In genomic region chr10:97685395-97685958, GRCh38 we compare ENCODE assay signal across 8 cellular contexts. TPM values are rescaled to one million over a fixed set of nuclear protein-coding genes. Genes with fewer than 3 reads are reported as not detected.
A peak's percentile ranks its signal among the peaks of the same experiment; 100 is the strongest.
DNase-seq lines count a peak whose midpoint lies in the region; ATAC-seq, FAIRE-seq and TF ChIP-seq lines count a peak whose summit lies in the region.

No MANE protein-coding gene starts in this region.

- H2AFZ ChIP-seq in HCT116 (ENCODE audit: low read depth, low read length, poor library complexity, severe bottlenecking) = no peak overlapping the region

- RAD21 ChIA-PET in HCT116 (lab: Charles Lee; ENCODE audit: low non-redundant PET in 1 of 2, low total read pairs in 2 of 2, uncharacterized antibody in 2 of 2, unreplicated experiment in 2 of 2) = no interaction called here

- no peaks in the 10 kb centered on the region for H4K20me1 ChIP-seq in HCT116 (ENCODE audit: insufficient read depth)

- H3K4me2 ChIP-seq in A549 (peak overlapping the region; percentile 84), HCT116 (ENCODE audit: low read length) (peak overlapping the region; percentile 97)

- H3K9ac ChIP-seq in HCT116 (ENCODE audit: low read length) = peak overlapping the region; percentile 93

- ATAC-seq in A549 (peak; percentile 31 to 52; a peak in 4 of 6 replicates), HCT116 (peak; percentile 23), lower lobe of right lung (no peak)
- ATAC-seq in activated CD8-positive, alpha-beta T cell treated with anti-CD3 and anti-CD28 coated beads, Interleukin-2, amount 10 ng/mL, durations not matched to agents 7 days and 5 days = no peak

- 0% methylated on average over 2 of the region's 2 CpGs for whole genome bisulfite sequencing in A549 (ENCODE audit: missing lambda C conversion rate)

- TF ChIP-seq CTCF in A549 (IDR thresholded peaks at IDR 0.05) = no peak
- TF ChIP-seq CTCF in HCT116 (IDR thresholded peaks at IDR 0.05 in 2 of 3, conservative IDR thresholded peaks at IDR 0.05 in 1 of 3; ENCODE audit: borderline replicate concordance in 1 of 3, insufficient read depth in 1 of 3, low read depth in 2 of 3, low read length in 2 of 3) = peak in 2 of 3 experiments; percentile 55 to 56; a peak in 4 of 6 replicates
- peak; percentile 43 for TF ChIP-seq CTCF in lower lobe of right lung (IDR thresholded peaks at IDR 0.05)

- no peak overlapping the region for H3K27ac Mint-ChIP-seq in activated CD8-positive, alpha-beta T cell treated with anti-CD3 and anti-CD28 coated beads, Interleukin-2, amount 10 ng/mL, durations not matched to agents 7 days and 5 days

- TF ChIP-seq POLR2A in A549 (IDR thresholded peaks at IDR 0.05; ENCODE audit: low read length) (no peak), HCT116 (IDR thresholded peaks at IDR 0.05; ENCODE audit: borderline replicate concordance, extremely low read depth, insufficient read depth, insufficient read length) (no peak)

- TF ChIP-seq EP300 in A549 (IDR thresholded peaks at IDR 0.05) = no peak

- H3K79me2 ChIP-seq in HCT116 (ENCODE audit: insufficient read depth, low read length) = peaks cover 48% of the 10 kb centered on the region

- peak overlapping the region; percentile 85 to 94 for H3K27ac ChIP-seq in A549
- H3K27ac ChIP-seq in HCT116 (ENCODE audit: low read depth, low read length) = peak overlapping the region; percentile 13; the same call in 1 of the 2 replicates
- peak overlapping the region; percentile 90 for H3K27ac ChIP-seq in lower lobe of right lung

- H3K36me3 Mint-ChIP-seq in activated CD8-positive, alpha-beta T cell treated with anti-CD3 and anti-CD28 coated beads, Interleukin-2, amount 10 ng/mL, durations not matched to agents 7 days and 5 days (ENCODE audit: low read depth) = no peaks in the 10 kb centered on the region

- BruUV-seq in HCT116 (replicated peaks; lab: Mats Ljungman, UMichigan) = no TSS peak

- peaks cover 17% of the 10 kb centered on the region for H3K4me1 Mint-ChIP-seq in activated CD8-positive, alpha-beta T cell treated with anti-CD3 and anti-CD28 coated beads, Interleukin-2, amount 10 ng/mL, durations not matched to agents 7 days and 5 days (ENCODE audit: low read depth)

- intact Hi-C loops in HCT116 (cut with micrococcal nuclease) = no loop called here
- intact Hi-C loops in lower lobe of right lung (cut with DNase I) = no loop called here

- TF ChIP-seq RAD21 in A549 (conservative IDR thresholded peaks at IDR 0.05 in 1 of 2, IDR thresholded peaks at IDR 0.05 in 1 of 2) (no peak), HCT116 (IDR thresholded peaks at IDR 0.05; ENCODE audit: low read depth) (no peak)

- DNase-seq in A549 (ENCODE audit: low read depth in 1 of 2, low spot score in 1 of 2) = peak; percentile 76 to 79
- peak; percentile 31 for DNase-seq in HCT116 (ENCODE audit: low read depth, low spot score)
- peak; percentile 42 for DNase-seq in cerebellar cortex (ENCODE audit: low spot score)
- no peak for DNase-seq in lower lobe of right lung
- no peak for DNase-seq in GM19238 (ENCODE audit: insufficient read length, low spot score)
- no peak for DNase-seq in cerebellar nuclear complex (lab: John Stamatoyannopoulos, UW)
- no peak for DNase-seq in activated CD8-positive, alpha-beta T cell treated with anti-CD3 and anti-CD28 coated beads, Interleukin-2, amount 10 ng/mL, durations not matched to agents 7 days and 5 days
- no peak for DNase-seq in NCI-H524 treated with DMSO at 0.1 percent for 48 hours (lab: John Stamatoyannopoulos, UW)

- no peaks in the 10 kb centered on the region for H3K36me3 ChIP-seq in HCT116 (ENCODE audit: control insufficient read depth in 1 of 2, insufficient read depth in 2 of 2, low read length in 2 of 2)
- H3K36me3 ChIP-seq in lower lobe of right lung = no peaks in the 10 kb centered on the region

- no peak for FAIRE-seq in A549 (lab: Jason Lieb, UNC)

- CTCF ChIA-PET in A549 (lab: Yijun Ruan, JAX) (interaction anchor here (1.4 to 37.6 kb wide), 3 partner anchors 9 to 33 kb away, joined by 5 to 1127 read pairs (median 94); partner anchors contain the start of genes MARVELD1 and ZFYVE27), HCT116 (lab: Charles Lee) (interaction anchor here (2.2 to 3.1 kb wide), 3 partner anchors 9 to 16 kb away, joined by 7 to 27 read pairs (median 25); no protein-coding TSS in a partner anchor)
- CTCF ChIA-PET in activated CD8-positive, alpha-beta T cell treated with anti-CD3 and anti-CD28 coated beads, Interleukin-2, amount 10 ng/mL, durations not matched to agents 7 days and 5 days (lab: Charles Lee) = interaction anchor here (0.7 to 7.5 kb wide), 10 partner anchors 9 to 184 kb away, joined by 3 to 59 read pairs (median 4); no protein-coding TSS in a partner anchor

- no peaks in the 10 kb centered on the region for H3K9me2 ChIP-seq in HCT116 (ENCODE audit: insufficient read depth)

- H3K27me3 ChIP-seq in HCT116 (ENCODE audit: insufficient read depth, low read length) (no peaks in the 10 kb centered on the region), lower lobe of right lung (ENCODE audit: low read depth) (no peaks in the 10 kb centered on the region)

- H3K27me3 Mint-ChIP-seq in activated CD8-positive, alpha-beta T cell treated with anti-CD3 and anti-CD28 coated beads, Interleukin-2, amount 10 ng/mL, durations not matched to agents 7 days and 5 days (ENCODE audit: low read depth) = no peaks in the 10 kb centered on the region

- H3K9me3 ChIP-seq in A549 = no peaks in the 10 kb centered on the region
- H3K9me3 ChIP-seq in HCT116 (ENCODE audit: control insufficient read depth in 1 of 2, insufficient read depth in 1 of 2, low read depth in 1 of 2, low read length in 2 of 2) = no peaks in the 10 kb centered on the region
- no peaks in the 10 kb centered on the region for H3K9me3 ChIP-seq in lower lobe of right lung

- H3K4me3 Mint-ChIP-seq in activated CD8-positive, alpha-beta T cell treated with anti-CD3 and anti-CD28 coated beads, Interleukin-2, amount 10 ng/mL, durations not matched to agents 7 days and 5 days = no peak overlapping the region

- H3K4me1 ChIP-seq in A549 (peaks cover 67% of the 10 kb centered on the region), HCT116 (ENCODE audit: control insufficient read depth in 1 of 2, insufficient read depth in 2 of 2, low read length in 2 of 2) (peaks cover 47 to 66% of the 10 kb centered on the region in 2 experiments), lower lobe of right lung (peaks cover 57% of the 10 kb centered on the region)

- no peaks in the 10 kb centered on the region for H3K9me3 Mint-ChIP-seq in activated CD8-positive, alpha-beta T cell treated with anti-CD3 and anti-CD28 coated beads, Interleukin-2, amount 10 ng/mL, durations not matched to agents 7 days and 5 days (ENCODE audit: insufficient read depth)

- H3K4me3 ChIP-seq in A549 (peak overlapping the region; percentile 92), HCT116 (replicated peaks in 1 of 2; ENCODE audit: low read depth in 1 of 2, low read length in 2 of 2) (peak overlapping the region; percentile 73 to 90; a peak in 2 of 4 replicates), lower lobe of right lung (peak overlapping the region; percentile 79)

- POLR2A ChIA-PET in A549 (lab: Yijun Ruan, JAX) (interaction anchor here (0.6 to 3.2 kb wide), 4 partner anchors 17 to 50 kb away, joined by 4 to 53 read pairs (median 36); partner anchors contain the start of genes MARVELD1 and ZFYVE27), HCT116 (lab: Charles Lee) (interaction anchor here (1.4 kb wide), 1 partner anchor 51 kb away, joined by 3 read pairs; the partner anchor contains the start of gene ZFYVE27)
- POLR2A ChIA-PET in activated CD8-positive, alpha-beta T cell treated with anti-CD3 and anti-CD28 coated beads, Interleukin-2, amount 10 ng/mL, durations not matched to agents 7 days and 5 days (lab: Charles Lee) = interaction anchor here (0.8 to 1.1 kb wide), 2 partner anchors 49 to 51 kb away, joined by 3 to 4 read pairs; partner anchors contain the start of gene ZFYVE27

RNA-seq across cellular contexts. Expression of gene AVPI1, which starts 1.6 kb away (rescaled TPM):
- 48.7 and 64.1 TPM in 2 replicates for polyA plus RNA-seq in A549 (2011; rRNA removed)
- polyA plus RNA-seq in A549 (2012; cell fraction: cytosol; rRNA removed) = 66.1 and 88.3 TPM in 2 replicates
- polyA plus RNA-seq in A549 (2012; cell fraction: nucleus; rRNA removed) = 77.6 and 78.7 TPM in 2 replicates
- polyA plus RNA-seq in A549 (2017; fragmentation: RNase III; extraction: RNeasy Plus Mini Kit Qiagen cat#74134 plus additional on column Dnase treatment) = 58.4 to 72.3 TPM (median 70.3 TPM) in 3 replicates
- polyA minus RNA-seq in A549 (2011; rRNA and poly(A)+ RNA removed) = 41.9 and 47.2 TPM in 2 replicates
- 26.7 TPM for total RNA-seq in HCT116 (2021; ENCODE audit: unreplicated experiment)
- polyA plus RNA-seq in HCT116 (2012) = 37.1 and 59.0 TPM in 2 replicates
- 22.6 TPM for total RNA-seq in lower lobe of right lung
- total RNA-seq in activated CD8-positive, alpha-beta T cell treated with anti-CD3 and anti-CD28 coated beads, Interleukin-2, amount 10 ng/mL, durations not matched to agents 7 days and 5 days = 1 to 10 TPM; 1.1 to 1.7 TPM

RNA-seq across cellular contexts. Expression of gene MARVELD1, which starts 28.1 kb away (rescaled TPM):
- polyA plus RNA-seq in A549 (2011; rRNA removed) (29.1 and 30.9 TPM in 2 replicates), A549 (2017; fragmentation: RNase III; extraction: RNeasy Plus Mini Kit Qiagen cat#74134 plus additional on column Dnase treatment) (27.4 to 31.7 TPM (median 31.3 TPM) in 3 replicates)
- 24.7 and 37.8 TPM in 2 replicates for polyA plus RNA-seq in A549 (2012; cell fraction: cytosol; rRNA removed)
- polyA plus RNA-seq in A549 (2012; cell fraction: nucleus; rRNA removed) = 32.9 and 38.3 TPM in 2 replicates
- polyA minus RNA-seq in A549 (2011; rRNA and poly(A)+ RNA removed) = 18.4 and 18.9 TPM in 2 replicates
- total RNA-seq in HCT116 (2021; ENCODE audit: unreplicated experiment) (36.1 TPM), lower lobe of right lung (36.5 TPM)
- 21.0 and 25.9 TPM in 2 replicates for polyA plus RNA-seq in HCT116 (2012)
- total RNA-seq in activated CD8-positive, alpha-beta T cell treated with anti-CD3 and anti-CD28 coated beads, Interleukin-2, amount 10 ng/mL, durations not matched to agents 7 days and 5 days = 1 to 10 TPM; 2.2 to 2.4 TPM

RNA-seq across cellular contexts. Expression of gene PI4K2A, which starts 45.0 kb away (rescaled TPM):
- 16.6 and 18.8 TPM in 2 replicates for polyA plus RNA-seq in A549 (2011; rRNA removed)
- polyA plus RNA-seq in A549 (2012; cell fraction: cytosol; rRNA removed) = 13.1 and 17.7 TPM in 2 replicates
- 14.8 and 17.7 TPM in 2 replicates for polyA plus RNA-seq in A549 (2012; cell fraction: nucleus; rRNA removed)
- polyA plus RNA-seq in A549 (2017; fragmentation: RNase III; extraction: RNeasy Plus Mini Kit Qiagen cat#74134 plus additional on column Dnase treatment) = 14.1 to 16.6 TPM (median 14.8 TPM) in 3 replicates
- polyA minus RNA-seq in A549 (2011; rRNA and poly(A)+ RNA removed) = 11.3 and 11.5 TPM in 2 replicates
- 20.0 TPM for total RNA-seq in HCT116 (2021; ENCODE audit: unreplicated experiment)
- 17.8 TPM in 2 replicates for polyA plus RNA-seq in HCT116 (2012)
- 29.7 TPM for total RNA-seq in lower lobe of right lung
- total RNA-seq in activated CD8-positive, alpha-beta T cell treated with anti-CD3 and anti-CD28 coated beads, Interleukin-2, amount 10 ng/mL, durations not matched to agents 7 days and 5 days = 1 to 10 TPM; 8.9 to 9.5 TPM

RNA-seq across cellular contexts. Expression of gene ZFYVE27, which starts 51.5 kb away (rescaled TPM):
- polyA plus RNA-seq in A549 (2011; rRNA removed) (17.1 and 20.2 TPM in 2 replicates), A549 (2017; fragmentation: RNase III; extraction: RNeasy Plus Mini Kit Qiagen cat#74134 plus additional on column Dnase treatment) (17.1 to 20.1 TPM (median 19.6 TPM) in 3 replicates)
- polyA plus RNA-seq in A549 (2012; cell fraction: cytosol; rRNA removed) = 18.3 and 21.1 TPM in 2 replicates
- polyA plus RNA-seq in A549 (2012; cell fraction: nucleus; rRNA removed) = 60.5 and 76.0 TPM in 2 replicates
- 19.6 and 21.2 TPM in 2 replicates for polyA minus RNA-seq in A549 (2011; rRNA and poly(A)+ RNA removed)
- total RNA-seq in HCT116 (2021; ENCODE audit: unreplicated experiment) (28.4 TPM), lower lobe of right lung (28.3 TPM)
- polyA plus RNA-seq in HCT116 (2012) = 12.8 and 15.3 TPM in 2 replicates
- 10 to 100 TPM; 23.8 to 27.3 TPM for total RNA-seq in activated CD8-positive, alpha-beta T cell treated with anti-CD3 and anti-CD28 coated beads, Interleukin-2, amount 10 ng/mL, durations not matched to agents 7 days and 5 days

RNA-seq across cellular contexts. Expression of gene MORN4, which starts 52.2 kb away (rescaled TPM):
- polyA plus RNA-seq in A549 (2011; rRNA removed) (13.8 and 14.2 TPM in 2 replicates), A549 (2017; fragmentation: RNase III; extraction: RNeasy Plus Mini Kit Qiagen cat#74134 plus additional on column Dnase treatment) (8.3 to 10.9 TPM (median 8.9 TPM) in 3 replicates)
- polyA plus RNA-seq in A549 (2012; cell fraction: cytosol; rRNA removed) = 9.7 and 10.4 TPM in 2 replicates
- 2.9 and 3.4 TPM in 2 replicates for polyA plus RNA-seq in A549 (2012; cell fraction: nucleus; rRNA removed)
- 3.2 and 4.2 TPM in 2 replicates for polyA minus RNA-seq in A549 (2011; rRNA and poly(A)+ RNA removed)
- total RNA-seq in HCT116 (2021; ENCODE audit: unreplicated experiment) (8.0 TPM), lower lobe of right lung (5.4 TPM)
- polyA plus RNA-seq in HCT116 (2012) = 9.7 and 13.9 TPM in 2 replicates
- 1 to 10 TPM; 1.1 to 1.2 TPM for total RNA-seq in activated CD8-positive, alpha-beta T cell treated with anti-CD3 and anti-CD28 coated beads, Interleukin-2, amount 10 ng/mL, durations not matched to agents 7 days and 5 days

Comparison
In these comparisons a context has a peak if more than half of its experiments do, and no peak if none do; other contexts are left out.
1. ATAC-seq: peak in A549 (2 of 2) and HCT116 (single experiment); none in lower lobe of right lung (0 of 2) and activated CD8-positive, alpha-beta T cell treated with anti-CD3 and anti-CD28 coated beads, Interleukin-2, amount 10 ng/mL, durations not matched to agents 7 days and 5 days (single experiment).
2. DNase-seq: peak in A549 (2 of 2), HCT116 (single experiment) and cerebellar cortex (single experiment); none in lower lobe of right lung (single experiment), GM19238 (single experiment), cerebellar nuclear complex (0 of 2), activated CD8-positive, alpha-beta T cell treated with anti-CD3 and anti-CD28 coated beads, Interleukin-2, amount 10 ng/mL, durations not matched to agents 7 days and 5 days (single experiment) and NCI-H524 treated with DMSO at 0.1 percent for 48 hours (single experiment).
3. H3K27ac ChIP-seq: peak in every context shown above with its lines; median percentile 90 in lower lobe of right lung; 90 in A549; 13 in HCT116.
4. RNA of gene MARVELD1, which starts 28.1 kb away (total RNA-seq): 36.5 TPM in lower lobe of right lung (single experiment) and 36.1 TPM in HCT116 (single experiment); 2.2 to 2.4 TPM in activated CD8-positive, alpha-beta T cell treated with anti-CD3 and anti-CD28 coated beads, Interleukin-2, amount 10 ng/mL, durations not matched to agents 7 days and 5 days; every median in the first group is over 10 times any median in the second.
5. Of the 6 proteins assayed by ChIP-seq in both A549 and HCT116: peak only in A549: none; only in HCT116: CTCF; in both: none; in neither: 4; mixed calls (peak in some experiments, not most) for 1.
6. Peak in every context shown above with its lines, with median percentiles within 50 percentile points of each other: H3K4me3 ChIP-seq.